ENCODE assay signal across 19 cellular contexts in genomic region chr9:91075279-91075678, GRCh38.
DNase-seq lines count a peak whose midpoint lies in the region; ATAC-seq, FAIRE-seq and TF ChIP-seq lines count a peak whose summit lies in the region.
"Had no signal": no experiment of that assay in that cellular context is flagged by ENCODE, and none has a peak within 500 bp of the region (broad histone marks: within the 10 kb centered on the region; RNA-seq: fewer than 3 reads in every experiment).

No MANE protein-coding gene starts in this region.

- CTCF ChIA-PET in HepG2 (lab: Yijun Ruan, JAX; ENCODE audit: low intra/inter-chr PET ratio, low total read pairs), result no interaction called here

- H3K4me1 ChIP-seq in HepG2 (ENCODE audit: insufficient read depth, low read length) (peaks cover 59% of the 10 kb centered on the region), right lobe of liver (peaks cover 0 to 10% (median 2%) of the 10 kb centered on the region in 4 donors), osteoblast (ENCODE audit: insufficient read depth, low read length) (peaks cover 16% of the 10 kb centered on the region), vagina (peaks cover 30% of the 10 kb centered on the region), smooth muscle cell (ENCODE audit: low read depth) (no peaks in the 10 kb centered on the region)

- H3K9me3 ChIP-seq in HepG2 (ENCODE audit: low read length) (no peaks in the 10 kb centered on the region), right lobe of liver (no peaks in the 10 kb centered on the region), osteoblast (ENCODE audit: low read depth, low read length) (no peaks in the 10 kb centered on the region), vagina (no peaks in the 10 kb centered on the region), smooth muscle cell (replicated peaks; ENCODE audit: low read depth) (no peaks in the 10 kb centered on the region)
- H3K9me3 ChIP-seq: A549, Peyer's patch had no signal

- TF ChIP-seq RAD21 in HepG2 (CRISPR knock-in tag; IDR thresholded peaks at IDR 0.05), result no peak

- ATAC-seq in HepG2 (no peak), right lobe of liver (no peak)
- ATAC-seq: A549, Right ventricle myocardium inferior had no signal

- no peaks in the 10 kb centered on the region for H3F3A ChIP-seq in smooth muscle cell (ENCODE audit: low read depth)

- H3K9ac ChIP-seq in HepG2 (ENCODE audit: insufficient read depth, low read depth, low read length) (no peak overlapping the region), smooth muscle cell (ENCODE audit: low read depth) (no peak overlapping the region)

- TF ChIP-seq EP300 in HepG2 (IDR thresholded peaks at IDR 0.05; ENCODE audit: low read depth in 2 of 2, low read length in 2 of 2) (no peak), HepG2 (CRISPR knock-in tag; IDR thresholded peaks at IDR 0.05; ENCODE audit: borderline replicate concordance) (no peak)

- no peaks in the 10 kb centered on the region for H3K27me3 ChIP-seq in HepG2 (ENCODE audit: control insufficient read depth in 1 of 2, insufficient read depth in 2 of 2, low read length in 2 of 2)
- H3K27me3 ChIP-seq in right lobe of liver, result no peaks in the 10 kb centered on the region
- H3K27me3 ChIP-seq in osteoblast (ENCODE audit: insufficient read depth, low read length), result no peaks in the 10 kb centered on the region
- H3K27me3 ChIP-seq in vagina, result no peaks in the 10 kb centered on the region
- no peaks in the 10 kb centered on the region for H3K27me3 ChIP-seq in smooth muscle cell (ENCODE audit: low read depth)
- H3K27me3 ChIP-seq: Peyer's patch had no signal

- no peaks in the 10 kb centered on the region for H3K36me3 Mint-ChIP-seq in chondrocyte (ENCODE audit: low read depth)

- DNase-seq in HepG2 (ENCODE audit: low spot score), result no peak
- DNase-seq in right lobe of liver, result no peak
- DNase-seq in chondrocyte (ENCODE audit: low spot score), result no peak
- no peak for DNase-seq in osteoblast (ENCODE audit: insufficient read length, low spot score, missing footprints)
- peak; percentile 79 to 84 for DNase-seq in vagina (ENCODE audit: extremely low spot score in 2 of 2)
- DNase-seq in smooth muscle cell (lab: John Stamatoyannopoulos, UW; ENCODE audit: unreplicated experiment), result no peak
- no peak for DNase-seq in NOMO-1 (lab: John Stamatoyannopoulos, UW; ENCODE audit: unreplicated experiment in 2 of 2)
- no peak for DNase-seq in AG08395 (ENCODE audit: low spot score)
- DNase-seq: C1 segment of cervical spinal cord, DND-41, KG1, NCI-H146, NCI-H2081, NCI-H510A treated with DMSO at 0.1 percent for 48 hours, NCI-H82, Peyer's patch had no signal

- POLR2A ChIA-PET in HepG2 (lab: Yijun Ruan, JAX), result interaction anchor here (0.9 to 3.0 kb wide), 3 partner anchors 15 to 117 kb away, joined by 3 to 7 read pairs (median 4); no protein-coding TSS in a partner anchor

- H3K27ac ChIP-seq in HepG2 (ENCODE audit: extremely low read length, insufficient read depth, low read length) (no peak overlapping the region), right lobe of liver (no peak overlapping the region), osteoblast (ENCODE audit: low read depth, low read length) (no peak overlapping the region), vagina (no peak overlapping the region), smooth muscle cell (ENCODE audit: low read depth) (no peak overlapping the region)
- H3K27ac ChIP-seq: A549, Peyer's patch had no signal

- peaks cover 38% of the 10 kb centered on the region for H3K4me1 Mint-ChIP-seq in chondrocyte (ENCODE audit: low read depth)

- H3K36me3 ChIP-seq in HepG2 (replicated peaks in 1 of 2; ENCODE audit: control insufficient read depth in 1 of 2, insufficient read depth in 2 of 2, low read length in 2 of 2), result no peaks in the 10 kb centered on the region
- H3K36me3 ChIP-seq in right lobe of liver, result no peaks in the 10 kb centered on the region
- no peaks in the 10 kb centered on the region for H3K36me3 ChIP-seq in osteoblast (ENCODE audit: insufficient read depth, low read length)
- no peaks in the 10 kb centered on the region for H3K36me3 ChIP-seq in vagina
- H3K36me3 ChIP-seq in smooth muscle cell (ENCODE audit: low read depth), result no peaks in the 10 kb centered on the region
- H3K36me3 ChIP-seq: Peyer's patch had no signal

- no peak for TF ChIP-seq CTCF in HepG2 (CRISPR knock-in tag; IDR thresholded peaks at IDR 0.05)
- TF ChIP-seq CTCF in right lobe of liver (IDR thresholded peaks at IDR 0.05), result no peak
- peak; percentile 10 for TF ChIP-seq CTCF in chondrocyte (IDR thresholded peaks at IDR 0.05)
- no peak for TF ChIP-seq CTCF in osteoblast (IDR thresholded peaks at IDR 0.05; ENCODE audit: extremely low read depth, low read depth, low read length)
- no peak for TF ChIP-seq CTCF in vagina (IDR thresholded peaks at IDR 0.05)
- no peak for TF ChIP-seq CTCF in smooth muscle cell (IDR thresholded peaks at IDR 0.05; ENCODE audit: borderline replicate concordance, insufficient read depth, poor library complexity, severe bottlenecking)

- no TSS peak for BruUV-seq in HepG2 (replicated peaks; lab: Mats Ljungman, UMichigan)

- H3K27me3 Mint-ChIP-seq in chondrocyte (ENCODE audit: low read depth), result no peaks in the 10 kb centered on the region

- FAIRE-seq in HepG2 (lab: Jason Lieb, UNC), result no peak
- FAIRE-seq: A549, H54 had no signal

- H3K4me2 ChIP-seq in HepG2 (ENCODE audit: low read depth, low read length) (no peak overlapping the region), osteoblast (ENCODE audit: insufficient read depth, low read length) (no peak overlapping the region), smooth muscle cell (no peak overlapping the region)
- H3K4me2 ChIP-seq: A549 had no signal

- no peaks in the 10 kb centered on the region for H3K9me3 Mint-ChIP-seq in chondrocyte (ENCODE audit: low read depth)

- no peaks in the 10 kb centered on the region for H3K79me2 ChIP-seq in HepG2 (ENCODE audit: insufficient read depth, low read length)
- no peaks in the 10 kb centered on the region for H3K79me2 ChIP-seq in osteoblast (ENCODE audit: insufficient read depth, low read length)
- no peaks in the 10 kb centered on the region for H3K79me2 ChIP-seq in smooth muscle cell (ENCODE audit: low read depth)

- 86% methylated on average over 6 of the region's 8 CpGs for WGBS in HepG2 (ENCODE audit: low lambda C conversion rate)
- no CpG with 5 or more reads among the region's 8 CpGs for WGBS in right lobe of liver (ENCODE audit: insufficient coverage, low coverage, low lambda C conversion rate, missing lambda C conversion rate)
- 75% methylated on average over 8 of the region's 8 CpGs for WGBS in smooth muscle cell (ENCODE audit: low lambda C conversion rate)

- no peak overlapping the region for H3K4me3 Mint-ChIP-seq in chondrocyte (ENCODE audit: unreplicated experiment)

- intact Hi-C loops in HepG2 (cut with micrococcal nuclease; ENCODE audit: unreplicated experiment), result no loop called here
- intact Hi-C loops in right lobe of liver (cut with DNase I), result no loop called here
- intact Hi-C loops in vagina (cut with DNase I), result no loop called here

- H2AFZ ChIP-seq in HepG2 (ENCODE audit: low read length) (no peak overlapping the region), osteoblast (ENCODE audit: low read length) (peak overlapping the region; percentile 47), smooth muscle cell (ENCODE audit: low read depth) (no peak overlapping the region)

- H3K27ac Mint-ChIP-seq in chondrocyte (ENCODE audit: unreplicated experiment), result peak overlapping the region; percentile 27

- TF ChIP-seq POLR2A in HepG2 (IDR thresholded peaks at IDR 0.05; ENCODE audit: insufficient read depth in 1 of 2, low read depth in 2 of 2, low read length in 2 of 2) (no peak), right lobe of liver (IDR thresholded peaks at IDR 0.05) (no peak), vagina (IDR thresholded peaks at IDR 0.05) (no peak)

- H4K20me1 ChIP-seq in HepG2 (ENCODE audit: insufficient read depth, low read length) (no peaks in the 10 kb centered on the region), osteoblast (ENCODE audit: insufficient read depth, low read length) (no peaks in the 10 kb centered on the region), smooth muscle cell (ENCODE audit: low read depth) (no peaks in the 10 kb centered on the region)

- in situ Hi-C loops in HepG2 (cut with HindIII; ENCODE audit: extremely low pct_ligation_motif_present, low pct_unique_long_range_greater_than_20kb), result no loop called here

- H3K4me3 ChIP-seq in HepG2 (replicated peaks in 1 of 3; ENCODE audit: insufficient read depth in 1 of 3, low read depth in 2 of 3, low read length in 3 of 3) (no peak overlapping the region), right lobe of liver (no peak overlapping the region), osteoblast (ENCODE audit: insufficient read depth, low read length) (no peak overlapping the region), vagina (no peak overlapping the region), smooth muscle cell (no peak overlapping the region)
- H3K4me3 ChIP-seq: A549, Peyer's patch had no signal

TF ChIP-seq in HepG2, 621 proteins besides CTCF, POLR2A, EP300 and RAD21:
- TF ChIP-seq HIVEP1 (CRISPR knock-in tag; IDR thresholded peaks at IDR 0.05), result no peak
- TF ChIP-seq FOXM1 (CRISPR knock-in tag; IDR thresholded peaks at IDR 0.05), result no peak
- TF ChIP-seq, protein P1, sequence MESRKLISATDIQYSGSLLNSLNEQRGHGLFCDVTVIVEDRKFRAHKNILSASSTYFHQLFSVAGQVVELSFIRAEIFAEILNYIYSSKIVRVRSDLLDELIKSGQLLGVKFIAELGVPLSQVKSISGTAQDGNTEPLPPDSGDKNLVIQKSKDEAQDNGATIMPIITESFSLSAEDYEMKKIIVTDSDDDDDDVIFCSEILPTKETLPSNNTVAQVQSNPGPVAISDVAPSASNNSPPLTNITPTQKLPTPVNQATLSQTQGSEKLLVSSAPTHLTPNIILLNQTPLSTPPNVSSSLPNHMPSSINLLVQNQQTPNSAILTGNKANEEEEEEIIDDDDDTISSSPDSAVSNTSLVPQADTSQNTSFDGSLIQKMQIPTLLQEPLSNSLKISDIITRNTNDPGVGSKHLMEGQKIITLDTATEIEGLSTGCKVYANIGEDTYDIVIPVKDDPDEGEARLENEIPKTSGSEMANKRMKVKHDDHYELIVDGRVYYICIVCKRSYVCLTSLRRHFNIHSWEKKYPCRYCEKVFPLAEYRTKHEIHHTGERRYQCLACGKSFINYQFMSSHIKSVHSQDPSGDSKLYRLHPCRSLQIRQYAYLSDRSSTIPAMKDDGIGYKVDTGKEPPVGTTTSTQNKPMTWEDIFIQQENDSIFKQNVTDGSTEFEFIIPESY (CRISPR knock-in tag; IDR thresholded peaks at IDR 0.05), result peak; percentile 58; the same call in 1 of the 2 replicates
- no peak for TF ChIP-seq BCL6 (CRISPR knock-in tag; IDR thresholded peaks at IDR 0.05)
- TF ChIP-seq ZNF101 (CRISPR knock-in tag; IDR thresholded peaks at IDR 0.05; ENCODE audit: borderline replicate concordance, low read depth), result no peak

Comparison
In these comparisons a context has a peak if more than half of its experiments do, and no peak if none do; other contexts are left out.
1. DNase-seq: peak in vagina (2 of 2); none in HepG2 (single experiment), right lobe of liver (0 of 3), chondrocyte (single experiment), osteoblast (single experiment), smooth muscle cell (single experiment), NOMO-1 (0 of 2) and AG08395 (single experiment).